30 cellular contexts compared by ENCODE assay signal in the genomic region with DNA sequence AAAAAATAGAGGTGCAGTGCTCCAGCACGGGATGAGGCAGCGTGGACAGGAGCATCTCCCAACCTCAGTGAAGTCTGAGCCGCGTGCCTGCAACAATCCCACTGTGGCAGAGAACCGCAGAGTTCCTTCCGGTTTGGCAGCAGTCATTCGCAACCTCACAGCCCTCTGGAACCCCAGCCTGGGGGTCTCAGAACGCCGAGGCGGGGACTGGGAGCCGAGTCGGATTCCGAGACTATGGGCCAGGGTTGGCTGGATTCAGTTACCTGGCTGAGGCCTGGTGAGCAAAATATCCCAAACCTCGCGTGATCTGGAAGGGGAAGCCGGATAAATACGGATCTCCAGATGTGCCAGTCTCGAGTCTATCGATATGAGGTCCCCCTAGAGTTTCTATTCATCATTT. TPM values are rescaled to one million over a fixed set of nuclear protein-coding genes. Genes with fewer than 3 reads are reported as not detected.
DNase-seq lines count a peak whose midpoint lies in the region; ATAC-seq, FAIRE-seq and TF ChIP-seq lines count a peak whose summit lies in the region.
"Had no signal": no experiment of that assay in that cellular context is flagged by ENCODE, and none has a peak within 500 bp of the region (broad histone marks: within the 10 kb centered on the region; RNA-seq: fewer than 3 reads in every experiment).

No MANE protein-coding gene starts in this region.

- peak; percentile 61 for DNase-seq in activated CD4-positive, alpha-beta T cell treated with anti-CD3 and anti-CD28 coated beads, Interleukin-2, amount 10 ng/mL, durations not matched to agents 24 days and 14 days
- no peak for DNase-seq in activated CD4-positive, alpha-beta T cell treated with anti-CD3 and anti-CD28 coated beads for 4 hours
- no peak for DNase-seq in CD4-positive, alpha-beta memory T cell
- DNase-seq in WTC11 (ENCODE audit: low spot score) (peak; percentile 39), kidney (peak; percentile 65), NCI-H1436 treated with DMSO at 0.1 percent for 48 hours (lab: John Stamatoyannopoulos, UW) (no peak)
- DNase-seq: activated CD8-positive, alpha-beta memory T cell treated with anti-CD3 and anti-CD28 coated beads for 24 hours; amniotic stem cell; CD8-positive, alpha-beta memory T cell; DMS153; HCEC 1CT; KG1; left cardiac atrium; mammary epithelial cell; MG63; NCI-H1105 treated with DMSO at 0.1 percent for 48 hours; NCI-H2029 treated with DMSO at 0.1 percent for 48 hours; NCI-H2227 treated with DMSO at 0.1 percent for 48 hours; NCI-H526 treated with DMSO at 0.1 percent for 48 hours; SHP77; transverse colon had no signal

- no peaks in the 10 kb centered on the region for H3K9me3 ChIP-seq in CD4-positive, alpha-beta memory T cell (ENCODE audit: control insufficient read depth in 1 of 2, low read length in 2 of 2)
- H3K9me3 ChIP-seq in kidney (ENCODE audit: control insufficient read depth in 1 of 2, low read length in 2 of 2): peaks cover 0 to 5% of the 10 kb centered on the region in 2 donors
- H3K9me3 ChIP-seq: MG63, prostate gland had no signal

- CTCF ChIA-PET in CD4-positive, alpha-beta memory T cell (lab: Charles Lee; ENCODE audit: partially characterized antibody): interaction anchor here (2.2 to 5.1 kb wide), 2 partner anchors 42 to 153 kb away, joined by 9 to 39 read pairs; a partner anchor contains a TSS
- CTCF ChIA-PET in WTC11 (lab: Charles Lee): interaction anchor here (4.8 kb wide), 1 partner anchor 41 kb away, joined by 60 read pairs; a partner anchor contains a TSS

- TF ChIP-seq CTCF in WTC11 (IDR thresholded peaks at IDR 0.05) (no peak), kidney (IDR thresholded peaks at IDR 0.05; ENCODE audit: borderline replicate concordance, extremely low read depth, insufficient read depth) (no peak)

- no peaks in the 10 kb centered on the region for H3K36me3 ChIP-seq in CD4-positive, alpha-beta memory T cell (ENCODE audit: insufficient read depth, low read length)
- no peaks in the 10 kb centered on the region for H3K36me3 ChIP-seq in kidney (ENCODE audit: control insufficient read depth in 1 of 2, insufficient read depth in 2 of 2, low read length in 2 of 2)
- H3K36me3 ChIP-seq: MG63, prostate gland, transverse colon had no signal

- H3K27ac ChIP-seq in CD4-positive, alpha-beta memory T cell (ENCODE audit: low read depth, low read length): no peak overlapping the region
- H3K27ac ChIP-seq in kidney (ENCODE audit: low read depth in 2 of 2, low read length in 2 of 2): no peak overlapping the region
- H3K27ac ChIP-seq: prostate gland, transverse colon had no signal

- H3K4me3 ChIP-seq in CD4-positive, alpha-beta memory T cell (ENCODE audit: low read length in 2 of 2): no peak overlapping the region
- H3K4me3 ChIP-seq in kidney (ENCODE audit: low read length in 2 of 2): no peak overlapping the region
- H3K4me3 ChIP-seq: MG63, prostate gland, transverse colon had no signal

- peaks cover 79% of the 10 kb centered on the region for H3K27me3 ChIP-seq in CD4-positive, alpha-beta memory T cell (ENCODE audit: insufficient read depth, low read length)
- H3K27me3 ChIP-seq: MG63 had no signal

- no peak overlapping the region for H3K4me3 Mint-ChIP-seq in activated CD4-positive, alpha-beta T cell treated with anti-CD3 and anti-CD28 coated beads, Interleukin-2, amount 10 ng/mL, durations not matched to agents 24 days and 14 days
- peak overlapping the region in 1 of 8 donors; percentile 29 for H3K4me3 Mint-ChIP-seq in CD4-positive, alpha-beta memory T cell
- H3K4me3 Mint-ChIP-seq in WTC11: peak overlapping the region; percentile 19; the same call in 1 of the 2 replicates

- H3K9me3 Mint-ChIP-seq in activated CD4-positive, alpha-beta T cell treated with anti-CD3 and anti-CD28 coated beads, Interleukin-2, amount 10 ng/mL, durations not matched to agents 24 days and 14 days: peaks cover 42% of the 10 kb centered on the region
- peaks cover 9 to 62% (median 53%) of the 10 kb centered on the region in 8 donors for H3K9me3 Mint-ChIP-seq in CD4-positive, alpha-beta memory T cell
- H3K9me3 Mint-ChIP-seq in WTC11: no peaks in the 10 kb centered on the region

- ATAC-seq in WTC11 (no peak), GM18873 (IDR thresholded peaks at IDR 0.05; ENCODE audit: low FRiP score, unreplicated experiment) (no peak), HG02798 (IDR thresholded peaks at IDR 0.05; ENCODE audit: poor library complexity, unreplicated experiment) (no peak)
- ATAC-seq: activated CD4-positive, CD25-positive, alpha-beta regulatory T cell treated with anti-CD3 and anti-CD28 coated beads, Interleukin-2, amount 50 U/mL, for 24 hours; left cardiac atrium had no signal

- no peak for FAIRE-seq in kidney (lab: Jason Lieb, UNC)
- FAIRE-seq: A204.1, G401.6, HTR-8/SVneo had no signal

- intact Hi-C loops in activated CD4-positive, alpha-beta T cell treated with anti-CD3 and anti-CD28 coated beads, Interleukin-2, amount 10 ng/mL, durations not matched to agents 24 days and 14 days (cut with micrococcal nuclease): loop anchor here (1.0 to 5.0 kb wide), 3 partner anchors 8 to 480 kb away; a partner anchor contains a TSS
- intact Hi-C loops in CD4-positive, alpha-beta memory T cell (cut with micrococcal nuclease): loop anchor here (5.0 kb wide), 2 partner anchors 40 to 45 kb away; a partner anchor contains a TSS
- intact Hi-C loops in kidney (cut with DNase I): no loop called here

- H3K27me3 Mint-ChIP-seq in activated CD4-positive, alpha-beta T cell treated with anti-CD3 and anti-CD28 coated beads, Interleukin-2, amount 10 ng/mL, durations not matched to agents 24 days and 14 days: peaks cover 89% of the 10 kb centered on the region
- H3K27me3 Mint-ChIP-seq in CD4-positive, alpha-beta memory T cell: peaks cover 80 to 88% of the 10 kb centered on the region in 2 donors
- H3K27me3 Mint-ChIP-seq in WTC11 (ENCODE audit: low read depth): peaks cover 100% of the 10 kb centered on the region

- no peak overlapping the region for H3K27ac Mint-ChIP-seq in activated CD4-positive, alpha-beta T cell treated with anti-CD3 and anti-CD28 coated beads, Interleukin-2, amount 10 ng/mL, durations not matched to agents 24 days and 14 days
- peak overlapping the region in 4 of 7 donors; percentile 13 to 86 (median 71) for H3K27ac Mint-ChIP-seq in CD4-positive, alpha-beta memory T cell
- no peak overlapping the region for H3K27ac Mint-ChIP-seq in WTC11

- H3K9ac ChIP-seq in kidney (ENCODE audit: low read length in 2 of 2): no peak overlapping the region

- POLR2A ChIA-PET in CD4-positive, alpha-beta memory T cell (lab: Charles Lee; ENCODE audit: partially characterized antibody): interaction anchor here (1.2 kb wide), 1 partner anchor 164 kb away, joined by 3 read pairs; no protein-coding TSS in a partner anchor
- POLR2A ChIA-PET in WTC11 (lab: Charles Lee): no interaction called here

- peaks cover 22% of the 10 kb centered on the region for H3K4me1 ChIP-seq in CD4-positive, alpha-beta memory T cell (ENCODE audit: insufficient read depth, low read length)
- H3K4me1 ChIP-seq in kidney (ENCODE audit: control insufficient read depth in 1 of 2, insufficient read depth in 1 of 2, low read depth in 1 of 2, low read length in 2 of 2): peaks cover 5 to 13% of the 10 kb centered on the region in 2 donors
- H3K4me1 ChIP-seq: prostate gland had no signal

- peaks cover 20% of the 10 kb centered on the region for H3K36me3 Mint-ChIP-seq in activated CD4-positive, alpha-beta T cell treated with anti-CD3 and anti-CD28 coated beads, Interleukin-2, amount 10 ng/mL, durations not matched to agents 24 days and 14 days (ENCODE audit: low read depth)
- peaks cover 10 to 11% of the 10 kb centered on the region in 2 donors for H3K36me3 Mint-ChIP-seq in CD4-positive, alpha-beta memory T cell
- no peaks in the 10 kb centered on the region for H3K36me3 Mint-ChIP-seq in WTC11

- peaks cover 32% of the 10 kb centered on the region for H3K4me1 Mint-ChIP-seq in activated CD4-positive, alpha-beta T cell treated with anti-CD3 and anti-CD28 coated beads, Interleukin-2, amount 10 ng/mL, durations not matched to agents 24 days and 14 days
- peaks cover 17 to 47% (median 30%) of the 10 kb centered on the region in 4 donors for H3K4me1 Mint-ChIP-seq in CD4-positive, alpha-beta memory T cell
- peaks cover 60% of the 10 kb centered on the region for H3K4me1 Mint-ChIP-seq in WTC11

TF ChIP-seq in WTC11, 78 proteins besides CTCF, POLR2A, EP300 and RAD21 (continues in another document):
- TF ChIP-seq ZNF396 (CRISPR knock-in tag; IDR thresholded peaks at IDR 0.05; ENCODE audit: borderline replicate concordance) (no peak), TEAD4 (CRISPR knock-in tag; IDR thresholded peaks at IDR 0.05) (no peak), GTF2I (CRISPR knock-in tag; conservative IDR thresholded peaks at IDR 0.05) (no peak), KAT7 (CRISPR knock-in tag; IDR thresholded peaks at IDR 0.05; ENCODE audit: borderline replicate concordance) (no peak)
- TF ChIP-seq, protein P1, sequence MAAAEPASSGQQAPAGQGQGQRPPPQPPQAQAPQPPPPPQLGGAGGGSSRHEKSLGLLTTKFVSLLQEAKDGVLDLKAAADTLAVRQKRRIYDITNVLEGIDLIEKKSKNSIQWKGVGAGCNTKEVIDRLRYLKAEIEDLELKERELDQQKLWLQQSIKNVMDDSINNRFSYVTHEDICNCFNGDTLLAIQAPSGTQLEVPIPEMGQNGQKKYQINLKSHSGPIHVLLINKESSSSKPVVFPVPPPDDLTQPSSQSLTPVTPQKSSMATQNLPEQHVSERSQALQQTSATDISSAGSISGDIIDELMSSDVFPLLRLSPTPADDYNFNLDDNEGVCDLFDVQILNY (CRISPR knock-in tag; IDR thresholded peaks at IDR 0.05): no peak

RNA-seq across cellular contexts. Expression of a gene that starts 27.0 kb away (rescaled TPM):
- 2.5 and 3.7 TPM in 2 replicates for total RNA-seq in activated CD4-positive, alpha-beta T cell treated with anti-CD3 and anti-CD28 coated beads, Interleukin-2, amount 10 ng/mL, durations not matched to agents 24 days and 14 days
- total RNA-seq in CD4-positive, alpha-beta memory T cell: 1 to 10 TPM; 6.1 to 7.0 TPM
- polyA plus RNA-seq in CD4-positive, alpha-beta memory T cell: 1 to 10 TPM; 5.4 to 6.3 TPM
- 0.50 to 0.57 TPM (median 0.57 TPM) in 3 replicates for total RNA-seq in WTC11 (2021)
- total RNA-seq in kidney: 4.1 TPM
- polyA plus RNA-seq in kidney (ENCODE audit: insufficient read depth, low read depth, low replicate concordance): not detected
- total RNA-seq: skeletal muscle tissue had no signal

RNA-seq across cellular contexts. Expression of a gene that starts 27.4 kb away (rescaled TPM):
- total RNA-seq in activated CD4-positive, alpha-beta T cell treated with anti-CD3 and anti-CD28 coated beads, Interleukin-2, amount 10 ng/mL, durations not matched to agents 24 days and 14 days: 0.42 and 0.78 TPM in 2 replicates
- 1 to 10 TPM; 1.9 to 2.2 TPM for total RNA-seq in CD4-positive, alpha-beta memory T cell
- under 1 TPM in 1 of 2 donors, not detected in 1; 0.11 TPM for polyA plus RNA-seq in CD4-positive, alpha-beta memory T cell
- 0.21 to 0.24 TPM in 2 of 3 replicates, not detected in the other for total RNA-seq in WTC11 (2021)
- 0.82 TPM for total RNA-seq in kidney
- not detected for polyA plus RNA-seq in kidney (ENCODE audit: insufficient read depth, low read depth, low replicate concordance)
- total RNA-seq: epithelial cell of proximal tubule had no signal
- polyA plus RNA-seq: CD8-positive, alpha-beta memory T cell had no signal

RNA-seq across cellular contexts. Expression of a gene that starts 41.9 kb away (rescaled TPM):
- total RNA-seq in activated CD4-positive, alpha-beta T cell treated with anti-CD3 and anti-CD28 coated beads, Interleukin-2, amount 10 ng/mL, durations not matched to agents 24 days and 14 days: 0.21 and 0.33 TPM in 2 replicates
- total RNA-seq in CD4-positive, alpha-beta memory T cell: under 1 TPM; 0.64 TPM
- polyA plus RNA-seq in CD4-positive, alpha-beta memory T cell: 1 to 10 TPM in 1 of 2 donors, under 1 TPM in 1; 0.26 to 2.1 TPM
- 0.13 to 0.73 TPM (median 0.46 TPM) in 3 replicates for total RNA-seq in WTC11 (2021)
- total RNA-seq in kidney: 1.8 TPM
- polyA plus RNA-seq in kidney (ENCODE audit: insufficient read depth, low read depth, low replicate concordance): 0.30 TPM
- total RNA-seq: skeletal muscle tissue had no signal

Comparison
In these comparisons a context has a peak if more than half of its experiments do, and no peak if none do; other contexts are left out.
1. DNase-seq: peak in activated CD4-positive, alpha-beta T cell treated with anti-CD3 and anti-CD28 coated beads, Interleukin-2, amount 10 ng/mL, durations not matched to agents 24 days and 14 days (single experiment), WTC11 (single experiment) and kidney (single experiment); none in activated CD4-positive, alpha-beta T cell treated with anti-CD3 and anti-CD28 coated beads for 4 hours (0 of 2), CD4-positive, alpha-beta memory T cell (0 of 5) and NCI-H1436 treated with DMSO at 0.1 percent for 48 hours (single experiment).
2. H3K27ac Mint-ChIP-seq: peak in CD4-positive, alpha-beta memory T cell (4 of 7); none in activated CD4-positive, alpha-beta T cell treated with anti-CD3 and anti-CD28 coated beads, Interleukin-2, amount 10 ng/mL, durations not matched to agents 24 days and 14 days (single experiment) and WTC11 (single experiment).